Comparison of ENCODE assay signal across 33 cellular contexts in genomic region chrX:148120151-148120550, GRCh38.
DNase-seq lines count a peak whose midpoint lies in the region; ATAC-seq, FAIRE-seq and TF ChIP-seq lines count a peak whose summit lies in the region.
"Had no signal": no experiment of that assay in that cellular context is flagged by ENCODE, and none has a peak within 500 bp of the region (broad histone marks: within the 10 kb centered on the region; RNA-seq: fewer than 3 reads in every experiment).

No MANE protein-coding gene starts in this region.

- no peaks in the 10 kb centered on the region for H3K27me3 Mint-ChIP-seq in astrocyte (ENCODE audit: low read depth, unreplicated experiment)
- H3K27me3 Mint-ChIP-seq in natural killer cell treated with Interleukin-12 subunit alpha and Interleukin-12 subunit beta and Interleukin-15 and Interleukin-18, amount 100 ng/mL, for 72 hours: peaks cover 4 to 6% of the 10 kb centered on the region in 2 donors
- H3K27me3 Mint-ChIP-seq: B cell; CD4-positive, alpha-beta memory T cell; CD4-positive, alpha-beta T cell; CD4-positive, CD25-positive, alpha-beta regulatory T cell had no signal

- no peaks in the 10 kb centered on the region for H3K9me3 ChIP-seq in astrocyte (ENCODE audit: insufficient read depth, low read depth, low read length)
- H3K9me3 ChIP-seq: A549, BE2C, Caco-2 had no signal

- H3K36me3 Mint-ChIP-seq in astrocyte (ENCODE audit: low read depth, unreplicated experiment): no peaks in the 10 kb centered on the region
- no peaks in the 10 kb centered on the region for H3K36me3 Mint-ChIP-seq in natural killer cell treated with Interleukin-12 subunit alpha and Interleukin-12 subunit beta and Interleukin-15 and Interleukin-18, amount 100 ng/mL, for 72 hours
- H3K36me3 Mint-ChIP-seq: CD14-positive monocyte; CD4-positive, alpha-beta memory T cell; CD4-positive, CD25-positive, alpha-beta regulatory T cell; CD8-positive, alpha-beta memory T cell; CD8-positive, alpha-beta T cell had no signal

- no peak overlapping the region for H3K27ac Mint-ChIP-seq in astrocyte (ENCODE audit: unreplicated experiment)
- no peak overlapping the region for H3K27ac Mint-ChIP-seq in natural killer cell treated with Interleukin-12 subunit alpha and Interleukin-12 subunit beta and Interleukin-15 and Interleukin-18, amount 100 ng/mL, for 72 hours
- H3K27ac Mint-ChIP-seq: B cell; CD14-positive monocyte; CD4-positive, alpha-beta T cell; CD8-positive, alpha-beta memory T cell; CD8-positive, alpha-beta T cell had no signal

- ATAC-seq in left lobe of liver: peak; percentile 73
- ATAC-seq in natural killer cell treated with Interleukin-12 subunit alpha and Interleukin-12 subunit beta and Interleukin-15 and Interleukin-18, amount 100 ng/mL, for 72 hours: no peak
- ATAC-seq: A549; CD8-positive, alpha-beta T cell had no signal

- H3K4me2 ChIP-seq in astrocyte (ENCODE audit: low read length): no peak overlapping the region
- H3K4me2 ChIP-seq: A549; BLaER1; BLaER1 treated with 17β-estradiol and CSF1 and Interleukin-3, amounts not matched to agents 10 nM and 100 nM had no signal

- no peak overlapping the region for H3K4me3 ChIP-seq in astrocyte (ENCODE audit: insufficient read depth, low read depth, low read length)
- H3K4me3 ChIP-seq: A549; BLaER1; BLaER1 treated with 17β-estradiol and CSF1 and Interleukin-3, amounts not matched to agents 10 nM and 100 nM had no signal

- no peak for DNase-seq in astrocyte (ENCODE audit: low read depth)
- DNase-seq in left lobe of liver (ENCODE audit: low spot score): no peak
- DNase-seq in T-helper 2 cell: no peak
- DNase-seq in natural killer cell treated with Interleukin-12 subunit alpha and Interleukin-12 subunit beta and Interleukin-15 and Interleukin-18, amount 100 ng/mL, for 72 hours (ENCODE audit: low spot score): no peak
- DNase-seq: 8988T; ACHN; AML-193; BE2C; C1 segment of cervical spinal cord; Caco-2; Calu3; CD4-positive, alpha-beta memory T cell; CD4-positive, alpha-beta T cell; CD4-positive, CD25-positive, alpha-beta regulatory T cell; CD8-positive, alpha-beta memory T cell; CD8-positive, alpha-beta T cell; COR-L47; DMS 273 treated with DMSO at 0.1 percent for 48 hours; DMS153; DMS53; DMS79; DMS79 treated with DMSO at 0.1 percent for 48 hours; DND-41; EL had no signal

- H3K4me1 ChIP-seq in astrocyte (ENCODE audit: insufficient read depth, low read length): no peaks in the 10 kb centered on the region
- H3K4me1 ChIP-seq: A549; BE2C; BLaER1; BLaER1 treated with 17β-estradiol and CSF1 and Interleukin-3, amounts not matched to agents 10 nM and 100 nM; Caco-2 had no signal

- H3K9me3 Mint-ChIP-seq in astrocyte (ENCODE audit: unreplicated experiment): no peaks in the 10 kb centered on the region
- no peaks in the 10 kb centered on the region for H3K9me3 Mint-ChIP-seq in natural killer cell treated with Interleukin-12 subunit alpha and Interleukin-12 subunit beta and Interleukin-15 and Interleukin-18, amount 100 ng/mL, for 72 hours
- H3K9me3 Mint-ChIP-seq: CD4-positive, alpha-beta T cell had no signal

- no peak overlapping the region for H3K27ac ChIP-seq in astrocyte (ENCODE audit: low read depth, low read length)
- H3K27ac ChIP-seq: 22Rv1; A549; BLaER1; BLaER1 treated with 17β-estradiol and CSF1 and Interleukin-3, amounts not matched to agents 10 nM and 100 nM; C4-2B had no signal

- H3K79me2 ChIP-seq in astrocyte (ENCODE audit: insufficient read depth, low read length): no peaks in the 10 kb centered on the region

- H2AFZ ChIP-seq in astrocyte (ENCODE audit: low read depth, low read length): no peak overlapping the region

- FAIRE-seq in astrocyte (lab: Jason Lieb, UNC): peak; percentile 71
- FAIRE-seq: A204.1, A549, D721Med had no signal

- no peaks in the 10 kb centered on the region for H3K27me3 ChIP-seq in astrocyte (ENCODE audit: insufficient read depth, low read length)
- H3K27me3 ChIP-seq: BE2C; BLaER1; BLaER1 treated with 17β-estradiol and CSF1 and Interleukin-3, amounts not matched to agents 10 nM and 100 nM had no signal

- no peaks in the 10 kb centered on the region for H3K36me3 ChIP-seq in astrocyte (ENCODE audit: insufficient read depth, low read length)
- H3K36me3 ChIP-seq: BE2C, BLaER1 had no signal

- no peak overlapping the region for H3K9ac ChIP-seq in astrocyte (ENCODE audit: low read length)
- H3K9ac ChIP-seq: BLaER1; BLaER1 treated with 17β-estradiol and CSF1 and Interleukin-3, amounts not matched to agents 10 nM and 100 nM had no signal

- no peak overlapping the region for H3K4me3 Mint-ChIP-seq in astrocyte (ENCODE audit: unreplicated experiment)
- no peak overlapping the region for H3K4me3 Mint-ChIP-seq in natural killer cell treated with Interleukin-12 subunit alpha and Interleukin-12 subunit beta and Interleukin-15 and Interleukin-18, amount 100 ng/mL, for 72 hours
- H3K4me3 Mint-ChIP-seq: B cell; CD14-positive monocyte; CD4-positive, alpha-beta memory T cell; CD4-positive, alpha-beta T cell; CD4-positive, CD25-positive, alpha-beta regulatory T cell; CD8-positive, alpha-beta memory T cell; CD8-positive, alpha-beta T cell had no signal

- H3K4me1 Mint-ChIP-seq in astrocyte (ENCODE audit: low read depth, unreplicated experiment): no peaks in the 10 kb centered on the region
- H3K4me1 Mint-ChIP-seq in natural killer cell treated with Interleukin-12 subunit alpha and Interleukin-12 subunit beta and Interleukin-15 and Interleukin-18, amount 100 ng/mL, for 72 hours (ENCODE audit: low read depth in 2 of 2): no peaks in the 10 kb centered on the region
- H3K4me1 Mint-ChIP-seq: B cell; CD14-positive monocyte; CD4-positive, alpha-beta memory T cell; CD8-positive, alpha-beta memory T cell had no signal

- TF ChIP-seq CTCF in astrocyte (IDR thresholded peaks at IDR 0.05; ENCODE audit: insufficient read depth, low read depth, low read length): no peak

- H4K20me1 ChIP-seq in astrocyte (ENCODE audit: insufficient read depth, low read length): no peaks in the 10 kb centered on the region
- H4K20me1 ChIP-seq: BLaER1; BLaER1 treated with 17β-estradiol and CSF1 and Interleukin-3, amounts not matched to agents 10 nM and 100 nM had no signal
